1 cellular context compared by ENCODE assay signal in genomic region chr11:96424693-96425092, GRCh38.
TF ChIP-seq lines count a peak whose summit lies in the region.

No MANE protein-coding gene starts in this region.

TF ChIP-seq in K562, 482 proteins besides CTCF, POLR2A, EP300 and RAD21 (continued from another document):
- TF ChIP-seq CHD7 (IDR thresholded peaks at IDR 0.05; ENCODE audit: low read depth, low read length) (no peak), JUND (IDR thresholded peaks at IDR 0.05; ENCODE audit: borderline replicate concordance, low read depth, low read length) (peak; percentile 8; the same call in 1 of the 2 replicates), JUND (tag; IDR thresholded peaks at IDR 0.05; ENCODE audit: borderline replicate concordance, low read depth, low read length) (no peak), FOSL1 (tag; conservative IDR thresholded peaks at IDR 0.05) (0 out of 2 replicates have a peak, but pooled peaks have one; percentile 37)
TF ChIP-seq in K562: peak in this region for 2.
